29 cellular contexts compared by ENCODE assay signal in genomic region chr14:101153691-101154090, GRCh38.
"Had no signal": no experiment of that assay in that cellular context is flagged by ENCODE, and none has a peak within 500 bp of the region (broad histone marks: within the 10 kb centered on the region; RNA-seq: fewer than 3 reads in every experiment).

No MANE protein-coding gene starts in this region.

- H3K36me3 Mint-ChIP-seq: neural progenitor cell had no signal

- ATAC-seq: left cardiac atrium; left lobe of liver; left ventricle myocardium superior; lower lobe of right lung; naive thymus-derived CD8-positive, alpha-beta T cell; stimulated activated naive B cell treated with anti-CD40 and anti-IgM and Interleukin-4, amounts not matched to agents 10 μg/mL and 1 μg/mL and 100 μg/mL, for 72 hours; stimulated activated naive CD8-positive, alpha-beta T cell treated with anti-CD3 and anti-CD28 coated beads, Interleukin-15, Interleukin-2, amounts not matched to agents 100 U/mL and 50 U/mL, for 24 hours had no signal

- H3K4me3 Mint-ChIP-seq: naive thymus-derived CD8-positive, alpha-beta T cell; nephron; neural progenitor cell; stimulated activated naive B cell treated with anti-CD40 and anti-IgM and Interleukin-4, amounts not matched to agents 10 μg/mL and 1 μg/mL and 100 μg/mL, for 72 hours had no signal

- H3K4me3 ChIP-seq: lower lobe of right lung, neural progenitor cell, ovary, right atrium auricular region, right lobe of liver, skin epidermis, stomach, testis, thyroid gland, transverse colon, upper lobe of left lung, vagina had no signal

- H3K27me3 Mint-ChIP-seq: progenitor cell of endocrine pancreas had no signal

- FAIRE-seq: keratinocyte had no signal

- DNase-seq: hypothalamus; kidney glomerular epithelial cell; left cardiac atrium; left ventricle myocardium superior; lower lobe of right lung; mammary epithelial cell; mesenchymal stem cell; naive thymus-derived CD8-positive, alpha-beta T cell; ovary; right lobe of liver; stimulated activated CD4-positive, alpha-beta T cell treated with anti-CD3 and anti-CD28 coated beads, Interleukin-12 subunit alpha, Interleukin-12 subunit beta, amount 100 ng/mL, for 4 hours; stimulated activated CD4-positive, alpha-beta T cell treated with anti-CD3 and anti-CD28 coated beads, Interleukin-15, amount 100 ng/mL, for 24 hours; stimulated activated CD4-positive, alpha-beta T cell treated with anti-CD3 and anti-CD28 coated beads, Interleukin-2, amount 100 ng/mL, for 24 hours; stimulated activated CD4-positive, alpha-beta T cell treated with anti-CD3 and anti-CD28 coated beads, Interleukin-4, amount 100 ng/mL, for 1 hour; stimulated activated naive B cell treated with anti-CD40 and anti-IgM and Interleukin-4, amounts not matched to agents 10 μg/mL and 1 μg/mL and 100 μg/mL, for 72 hours; stimulated activated naive CD8-positive, alpha-beta T cell treated with anti-CD3 and anti-CD28 coated beads, Interleukin-15, Interleukin-2, amounts not matched to agents 100 U/mL and 50 U/mL, for 24 hours; stomach; testis; thyroid gland; transverse colon; upper lobe of left lung had no signal

- H3K27ac Mint-ChIP-seq: naive thymus-derived CD8-positive, alpha-beta T cell; nephron; neural progenitor cell; stimulated activated naive B cell treated with anti-CD40 and anti-IgM and Interleukin-4, amounts not matched to agents 10 μg/mL and 1 μg/mL and 100 μg/mL, for 72 hours had no signal
